In genomic region chr4:156790866-156791265, GRCh38 we compare ENCODE assay signal across 15 cellular contexts.
A peak's percentile ranks its signal among the peaks of the same experiment; 100 is the strongest.
DNase-seq lines count a peak whose midpoint lies in the region; ATAC-seq and TF ChIP-seq lines count a peak whose summit lies in the region.
"Had no signal": no experiment of that assay in that cellular context is flagged by ENCODE, and none has a peak within 500 bp of the region (broad histone marks: within the 10 kb centered on the region; RNA-seq: fewer than 3 reads in every experiment).

No MANE protein-coding gene starts in this region.

- H3K79me2 ChIP-seq in SK-N-SH (ENCODE audit: insufficient read depth): peaks cover 36% of the 10 kb centered on the region

- H3K27ac ChIP-seq in cardiac muscle cell (no peak overlapping the region), SK-N-SH (ENCODE audit: low read depth in 2 of 2, low read length in 1 of 2) (peak overlapping the region in 1 of 2 experiments; percentile 42; a peak in 2 of 4 replicates), foreskin keratinocyte (no peak overlapping the region)
- H3K27ac ChIP-seq: esophagus squamous epithelium, lower lobe of right lung, vagina had no signal

- H4K20me1 ChIP-seq in SK-N-SH (ENCODE audit: insufficient read depth): no peaks in the 10 kb centered on the region

- H3K27ac Mint-ChIP-seq in T-helper 17 cell: no peak overlapping the region
- H3K27ac Mint-ChIP-seq: T-helper 2 cell treated with Interferon-gamma antibody and Interleukin-4, amounts not matched to agents 5 μg/mL and 100 μg/mL, for 36 hours had no signal

- peak in 1 of 2 experiments; percentile 32; a peak in 1 of 4 replicates for TF ChIP-seq EP300 in SK-N-SH (IDR thresholded peaks at IDR 0.05; ENCODE audit: borderline replicate concordance in 1 of 2, low read depth in 1 of 2, low read length in 1 of 2)

- H3K4me2 ChIP-seq in SK-N-SH: peak overlapping the region; percentile 10; the same call in 1 of the 2 replicates

- H3K4me1 ChIP-seq in cardiac muscle cell (ENCODE audit: low read depth): no peaks in the 10 kb centered on the region
- H3K4me1 ChIP-seq in SK-N-SH (ENCODE audit: control insufficient read depth in 1 of 2, insufficient read depth in 2 of 2, low read depth in 1 of 2, low read length in 1 of 2): peaks cover 0 to 35% of the 10 kb centered on the region in 2 experiments; a peak in 3 of 4 replicates
- H3K4me1 ChIP-seq in foreskin keratinocyte: peaks cover 25% of the 10 kb centered on the region
- H3K4me1 ChIP-seq: lower lobe of right lung, vagina had no signal

- H3K4me1 Mint-ChIP-seq in T-helper 17 cell: no peaks in the 10 kb centered on the region

- no peaks in the 10 kb centered on the region for H3K27me3 ChIP-seq in cardiac muscle cell
- H3K27me3 ChIP-seq in SK-N-SH (ENCODE audit: insufficient read depth): no peaks in the 10 kb centered on the region
- H3K27me3 ChIP-seq in foreskin keratinocyte: no peaks in the 10 kb centered on the region
- H3K27me3 ChIP-seq: esophagus squamous epithelium, vagina had no signal

- H3K36me3 ChIP-seq in cardiac muscle cell (no peaks in the 10 kb centered on the region), SK-N-SH (replicated peaks in 1 of 2; ENCODE audit: control insufficient read depth in 1 of 2, insufficient read depth in 2 of 2, low read length in 1 of 2) (peaks cover 0 to 3% of the 10 kb centered on the region in 2 experiments)
- H3K36me3 ChIP-seq: esophagus squamous epithelium, lower lobe of right lung, vagina had no signal

- POLR2A ChIA-PET in SK-N-SH (lab: Yijun Ruan, JAX): no interaction called here

- no peak overlapping the region for H3K4me3 ChIP-seq in cardiac muscle cell
- no peak overlapping the region for H3K4me3 ChIP-seq in SK-N-SH (ENCODE audit: low read depth in 2 of 2, low read length in 1 of 2)
- H3K4me3 ChIP-seq: esophagus squamous epithelium, lower lobe of right lung, vagina had no signal

- no peak overlapping the region for H3K4me3 Mint-ChIP-seq in T-helper 17 cell
- H3K4me3 Mint-ChIP-seq: brain; T-helper 2 cell treated with Interferon-gamma antibody and Interleukin-4, amounts not matched to agents 5 μg/mL and 100 μg/mL, for 36 hours had no signal

- TF ChIP-seq RAD21 in SK-N-SH (IDR thresholded peaks at IDR 0.05; ENCODE audit: low read length): no peak

- no peak overlapping the region for H2AFZ ChIP-seq in SK-N-SH (ENCODE audit: low read depth)

- WGBS in SK-N-SH (ENCODE audit: low lambda C conversion rate): 10% methylated on average over 1 of the region's 1 CpG

- H3F3A ChIP-seq in SK-N-SH (replicated peaks; ENCODE audit: insufficient read depth): peaks cover 15% of the 10 kb centered on the region

- CTCF ChIA-PET in SK-N-SH (lab: Yijun Ruan, JAX): no interaction called here

- intact Hi-C loops in left cardiac atrium (cut with DNase I): no loop called here

- no peak overlapping the region for H3K9ac ChIP-seq in SK-N-SH

- H3K36me3 Mint-ChIP-seq in T-helper 17 cell (ENCODE audit: low read depth): no peaks in the 10 kb centered on the region
- H3K36me3 Mint-ChIP-seq: brain had no signal

- DNase-seq in cardiac muscle cell (ENCODE audit: low read depth in 1 of 2, low spot score in 1 of 2) (peak; percentile 13 to 78), left cardiac atrium (no peak), SK-N-SH (no peak), foreskin keratinocyte (no peak), T-helper 17 cell (no peak), germinal center (ENCODE audit: low spot score) (no peak), COLO668 (lab: John Stamatoyannopoulos, UW; ENCODE audit: unreplicated experiment) (no peak)
- DNase-seq in activated CD4-positive, alpha-beta T cell treated with anti-CD3 and anti-CD28 coated beads for 4 hours: no peak
- DNase-seq: AML-193, esophagus squamous epithelium, lower lobe of right lung, MV-4-11 had no signal

- no peak for TF ChIP-seq CTCF in cardiac muscle cell (IDR thresholded peaks at IDR 0.05; ENCODE audit: low read depth, low read length)
- no peak for TF ChIP-seq CTCF in SK-N-SH (IDR thresholded peaks at IDR 0.05)
- no peak for TF ChIP-seq CTCF in foreskin keratinocyte (conservative IDR thresholded peaks at IDR 0.05)

- no peaks in the 10 kb centered on the region for H3K9me2 ChIP-seq in SK-N-SH

- H3K27me3 Mint-ChIP-seq in T-helper 17 cell: no peaks in the 10 kb centered on the region
- H3K27me3 Mint-ChIP-seq: brain had no signal

- no peak for ATAC-seq in left cardiac atrium
- peak; percentile 56 for ATAC-seq in foreskin keratinocyte
- no peak for ATAC-seq in T-helper 17 cell
- ATAC-seq: lower lobe of right lung had no signal

- no peaks in the 10 kb centered on the region for H3K9me3 ChIP-seq in cardiac muscle cell (ENCODE audit: low read depth)
- H3K9me3 ChIP-seq in SK-N-SH: no peaks in the 10 kb centered on the region
- peaks cover 4% of the 10 kb centered on the region for H3K9me3 ChIP-seq in T-helper 17 cell (ENCODE audit: control insufficient read depth, low read length, poor library complexity, severe bottlenecking)
- H3K9me3 ChIP-seq: esophagus squamous epithelium, lower lobe of right lung, vagina had no signal

TF ChIP-seq in SK-N-SH, 30 proteins besides CTCF, POLR2A, EP300 and RAD21:
- TF ChIP-seq TEAD4 (IDR thresholded peaks at IDR 0.05; ENCODE audit: borderline replicate concordance, insufficient read depth) (0 out of 2 replicates have a peak, but pooled peaks have one; percentile 43), NFIC (IDR thresholded peaks at IDR 0.05; ENCODE audit: borderline replicate concordance) (peak; percentile 62), PBX3 (IDR thresholded peaks at IDR 0.05) (peak; percentile 81), FOXJ3 (CRISPR knock-in tag; IDR thresholded peaks at IDR 0.05) (no peak), TCF12 (IDR thresholded peaks at IDR 0.05) (peak; percentile 74), RXRA (IDR thresholded peaks at IDR 0.05; ENCODE audit: borderline replicate concordance, low read depth) (peak; percentile 38; the same call in 1 of the 2 replicates), REST (IDR thresholded peaks at IDR 0.05; ENCODE audit: low read depth, low read length) (no peak)
- TF ChIP-seq, protein P1, sequence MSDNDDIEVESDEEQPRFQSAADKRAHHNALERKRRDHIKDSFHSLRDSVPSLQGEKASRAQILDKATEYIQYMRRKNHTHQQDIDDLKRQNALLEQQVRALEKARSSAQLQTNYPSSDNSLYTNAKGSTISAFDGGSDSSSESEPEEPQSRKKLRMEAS (IDR thresholded peaks at IDR 0.05; ENCODE audit: low read depth): peak; percentile 20; the same call in 1 of the 2 replicates

Comparison
In these comparisons a context has a peak if more than half of its experiments do, and no peak if none do; other contexts are left out.
1. DNase-seq: peak in cardiac muscle cell (2 of 2); none in left cardiac atrium (single experiment), SK-N-SH (single experiment), foreskin keratinocyte (0 of 2), T-helper 17 cell (0 of 3), germinal center (single experiment), activated CD4-positive, alpha-beta T cell treated with anti-CD3 and anti-CD28 coated beads for 4 hours (0 of 2) and COLO668 (single experiment).